ENCODE assay signal across 1 cellular context in the genomic region with DNA sequence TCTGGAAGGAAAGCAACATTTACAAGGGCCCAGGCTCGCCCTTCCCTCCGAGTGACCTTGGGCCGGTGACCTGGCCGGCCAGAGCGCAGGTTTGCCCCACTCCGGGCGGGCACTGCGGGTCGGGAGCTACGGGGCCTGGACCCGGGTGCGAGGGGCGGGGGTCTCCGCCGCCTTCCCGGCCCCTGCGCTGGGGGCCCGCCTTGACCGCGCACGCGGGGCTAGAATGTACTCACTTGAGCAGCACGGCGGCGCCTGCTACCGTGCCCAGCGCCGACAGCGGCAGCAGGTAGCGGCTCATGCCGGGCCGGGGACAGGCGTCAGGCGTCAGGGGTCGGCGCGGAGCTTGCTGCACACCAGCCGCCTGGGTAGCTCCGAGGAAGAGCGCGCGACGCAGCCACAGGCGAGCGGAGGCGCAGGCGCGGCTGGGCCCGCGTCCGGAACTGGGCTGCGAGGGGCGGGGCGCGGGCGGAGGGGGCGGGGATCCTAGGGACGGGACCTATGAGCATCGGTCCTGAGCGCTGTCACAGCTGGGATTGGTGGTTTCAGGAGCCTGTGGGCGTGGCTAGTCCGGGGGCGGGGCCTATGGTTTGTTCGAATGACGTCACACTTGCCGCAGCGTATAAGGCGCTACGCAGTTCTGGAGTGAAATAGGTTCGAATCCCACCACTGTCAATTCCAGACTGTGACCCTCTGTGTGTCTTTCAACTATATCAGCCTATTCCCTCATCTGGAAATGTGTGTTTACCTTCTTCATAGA.
TF ChIP-seq lines count a peak whose summit lies in the region.

A gene with protein sequence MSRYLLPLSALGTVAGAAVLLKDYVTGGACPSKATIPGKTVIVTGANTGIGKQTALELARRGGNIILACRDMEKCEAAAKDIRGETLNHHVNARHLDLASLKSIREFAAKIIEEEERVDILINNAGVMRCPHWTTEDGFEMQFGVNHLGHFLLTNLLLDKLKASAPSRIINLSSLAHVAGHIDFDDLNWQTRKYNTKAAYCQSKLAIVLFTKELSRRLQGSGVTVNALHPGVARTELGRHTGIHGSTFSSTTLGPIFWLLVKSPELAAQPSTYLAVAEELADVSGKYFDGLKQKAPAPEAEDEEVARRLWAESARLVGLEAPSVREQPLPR (minus strand): TSS at position 414 of the 757 bp plus-strand sequence. CDS start 116 bp downstream, at position 298.

TF ChIP-seq in neural cell, 6 proteins besides CTCF, POLR2A, EP300 and RAD21:
- TF ChIP-seq, protein P1, sequence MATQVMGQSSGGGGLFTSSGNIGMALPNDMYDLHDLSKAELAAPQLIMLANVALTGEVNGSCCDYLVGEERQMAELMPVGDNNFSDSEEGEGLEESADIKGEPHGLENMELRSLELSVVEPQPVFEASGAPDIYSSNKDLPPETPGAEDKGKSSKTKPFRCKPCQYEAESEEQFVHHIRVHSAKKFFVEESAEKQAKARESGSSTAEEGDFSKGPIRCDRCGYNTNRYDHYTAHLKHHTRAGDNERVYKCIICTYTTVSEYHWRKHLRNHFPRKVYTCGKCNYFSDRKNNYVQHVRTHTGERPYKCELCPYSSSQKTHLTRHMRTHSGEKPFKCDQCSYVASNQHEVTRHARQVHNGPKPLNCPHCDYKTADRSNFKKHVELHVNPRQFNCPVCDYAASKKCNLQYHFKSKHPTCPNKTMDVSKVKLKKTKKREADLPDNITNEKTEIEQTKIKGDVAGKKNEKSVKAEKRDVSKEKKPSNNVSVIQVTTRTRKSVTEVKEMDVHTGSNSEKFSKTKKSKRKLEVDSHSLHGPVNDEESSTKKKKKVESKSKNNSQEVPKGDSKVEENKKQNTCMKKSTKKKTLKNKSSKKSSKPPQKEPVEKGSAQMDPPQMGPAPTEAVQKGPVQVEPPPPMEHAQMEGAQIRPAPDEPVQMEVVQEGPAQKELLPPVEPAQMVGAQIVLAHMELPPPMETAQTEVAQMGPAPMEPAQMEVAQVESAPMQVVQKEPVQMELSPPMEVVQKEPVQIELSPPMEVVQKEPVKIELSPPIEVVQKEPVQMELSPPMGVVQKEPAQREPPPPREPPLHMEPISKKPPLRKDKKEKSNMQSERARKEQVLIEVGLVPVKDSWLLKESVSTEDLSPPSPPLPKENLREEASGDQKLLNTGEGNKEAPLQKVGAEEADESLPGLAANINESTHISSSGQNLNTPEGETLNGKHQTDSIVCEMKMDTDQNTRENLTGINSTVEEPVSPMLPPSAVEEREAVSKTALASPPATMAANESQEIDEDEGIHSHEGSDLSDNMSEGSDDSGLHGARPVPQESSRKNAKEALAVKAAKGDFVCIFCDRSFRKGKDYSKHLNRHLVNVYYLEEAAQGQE (IDR thresholded peaks at IDR 0.05; ENCODE audit: borderline replicate concordance) = no peak
- peak; percentile 77 for TF ChIP-seq POLR2AphosphoS5 (IDR thresholded peaks at IDR 0.05)
- peak; percentile 33 for TF ChIP-seq SMC3 (conservative IDR thresholded peaks at IDR 0.05; ENCODE audit: poor library complexity)
- peak; percentile 72 for TF ChIP-seq MXI1 (conservative IDR thresholded peaks at IDR 0.05; ENCODE audit: poor library complexity, severe bottlenecking)
- TF ChIP-seq TAF1 (IDR thresholded peaks at IDR 0.05; ENCODE audit: low read depth) = peak; percentile 46
- no peak for TF ChIP-seq EZH2 (IDR thresholded peaks at IDR 0.05; ENCODE audit: borderline replicate concordance, insufficient read depth, low read length, poor library complexity, severe bottlenecking)
